29 cellular contexts compared by ENCODE assay signal in genomic region chr11:108817971-108818370, GRCh38.
A peak's percentile ranks its signal among the peaks of the same experiment; 100 is the strongest.
DNase-seq lines count a peak whose midpoint lies in the region; TF ChIP-seq lines count a peak whose summit lies in the region.
"Had no signal": no experiment of that assay in that cellular context is flagged by ENCODE, and none has a peak within 500 bp of the region (broad histone marks: within the 10 kb centered on the region; RNA-seq: fewer than 3 reads in every experiment).

No MANE protein-coding gene starts in this region.

- H3K9me3 Mint-ChIP-seq in nephron (peaks cover 4% of the 10 kb centered on the region), glutamatergic neuron (ENCODE audit: unreplicated experiment) (no peaks in the 10 kb centered on the region)
- H3K9me3 Mint-ChIP-seq in activated CD4-positive, alpha-beta memory T cell treated with anti-CD3 and anti-CD28 coated beads, Interleukin-2, amount 10 ng/mL, durations not matched to agents 7 days and 5 days = no peaks in the 10 kb centered on the region
- H3K9me3 Mint-ChIP-seq: CD8-positive, alpha-beta memory T cell; GM23338; H9 had no signal

- no peaks in the 10 kb centered on the region for H3K36me3 ChIP-seq in cardiac muscle cell
- no peaks in the 10 kb centered on the region for H3K36me3 ChIP-seq in left ventricle myocardium inferior
- H3K36me3 ChIP-seq: BE2C, SJCRH30 had no signal

- H3K4me3 Mint-ChIP-seq in nephron = no peak overlapping the region
- H3K4me3 Mint-ChIP-seq in glutamatergic neuron (ENCODE audit: unreplicated experiment) = no peak overlapping the region
- no peak overlapping the region for H3K4me3 Mint-ChIP-seq in activated CD4-positive, alpha-beta memory T cell treated with anti-CD3 and anti-CD28 coated beads, Interleukin-2, amount 10 ng/mL, durations not matched to agents 7 days and 5 days
- H3K4me3 Mint-ChIP-seq: CD14-positive monocyte; CD8-positive, alpha-beta memory T cell; GM23338; H9 had no signal

- no peak for TF ChIP-seq CTCF in cardiac muscle cell (IDR thresholded peaks at IDR 0.05; ENCODE audit: low read depth, low read length)
- TF ChIP-seq CTCF in left ventricle myocardium inferior (IDR thresholded peaks at IDR 0.05; ENCODE audit: borderline replicate concordance) = no peak
- TF ChIP-seq CTCF in nephron (IDR thresholded peaks at IDR 0.05; ENCODE audit: unreplicated experiment in 3 of 3) = no peak
- TF ChIP-seq CTCF in glutamatergic neuron (IDR thresholded peaks at IDR 0.05; ENCODE audit: partially characterized antibody, unreplicated experiment) = no peak

- H3K36me3 Mint-ChIP-seq in nephron (ENCODE audit: low read depth) = peaks cover 4% of the 10 kb centered on the region
- no peaks in the 10 kb centered on the region for H3K36me3 Mint-ChIP-seq in glutamatergic neuron (ENCODE audit: unreplicated experiment)
- no peaks in the 10 kb centered on the region for H3K36me3 Mint-ChIP-seq in activated CD4-positive, alpha-beta memory T cell treated with anti-CD3 and anti-CD28 coated beads, Interleukin-2, amount 10 ng/mL, durations not matched to agents 7 days and 5 days (ENCODE audit: low read depth)

- H3K4me3 ChIP-seq in cardiac muscle cell (no peak overlapping the region), left ventricle myocardium inferior (no peak overlapping the region)
- H3K4me3 ChIP-seq: GM12878, GM23338, SJCRH30 had no signal

- H3K4me1 Mint-ChIP-seq in nephron (peaks cover 4% of the 10 kb centered on the region), glutamatergic neuron (ENCODE audit: low read depth, unreplicated experiment) (peaks cover 5% of the 10 kb centered on the region)
- H3K4me1 Mint-ChIP-seq in activated CD4-positive, alpha-beta memory T cell treated with anti-CD3 and anti-CD28 coated beads, Interleukin-2, amount 10 ng/mL, durations not matched to agents 7 days and 5 days = no peaks in the 10 kb centered on the region

- peak overlapping the region in 2 of 3 experiments; percentile 16 to 60 for H3K27ac Mint-ChIP-seq in nephron
- H3K27ac Mint-ChIP-seq in glutamatergic neuron (ENCODE audit: unreplicated experiment) = no peak overlapping the region
- no peak overlapping the region for H3K27ac Mint-ChIP-seq in activated CD4-positive, alpha-beta memory T cell treated with anti-CD3 and anti-CD28 coated beads, Interleukin-2, amount 10 ng/mL, durations not matched to agents 7 days and 5 days
- H3K27ac Mint-ChIP-seq: CD8-positive, alpha-beta memory T cell had no signal

- H3K27ac ChIP-seq in cardiac muscle cell = peak overlapping the region; percentile 1
- H3K27ac ChIP-seq in left ventricle myocardium inferior (replicated peaks) = no peak overlapping the region
- H3K27ac ChIP-seq: 22Rv1, SJCRH30 had no signal

- CTCF ChIA-PET in activated CD4-positive, alpha-beta memory T cell treated with anti-CD3 and anti-CD28 coated beads, Interleukin-2, amount 10 ng/mL, durations not matched to agents 7 days and 5 days (lab: Charles Lee) = no interaction called here

- intact Hi-C loops in left ventricle myocardium inferior (cut with micrococcal nuclease) = no loop called here

- no peak for DNase-seq in cardiac muscle cell (ENCODE audit: low read depth in 1 of 2, low spot score in 1 of 2)
- no peak for DNase-seq in left ventricle myocardium inferior
- peak; percentile 76 for DNase-seq in kidney tubule cell (ENCODE audit: low spot score)
- DNase-seq in glutamatergic neuron = no peak
- no peak for DNase-seq in NCI-H1105 (lab: John Stamatoyannopoulos, UW)
- DNase-seq in activated CD4-positive, alpha-beta memory T cell treated with anti-CD3 and anti-CD28 coated beads, Interleukin-2, amount 10 ng/mL, durations not matched to agents 7 days and 5 days = no peak
- DNase-seq: BE2C; CD8-positive, alpha-beta memory T cell; DMS 273 treated with DMSO at 0.1 percent for 48 hours; DMS79; EL; GDM1; H9; KBM-7; MM.1S; NCI-H1417 treated with DMSO at 0.1 percent for 48 hours; NCI-H1694 treated with DMSO at 0.1 percent for 48 hours; NCI-H2081; NCI-H2171 treated with DMSO at 0.1 percent for 48 hours; NCI-H524 treated with DMSO at 0.1 percent for 48 hours; NCI-H82; NK-92 treated with Interleukin-12 subunit alpha and Interleukin-12 subunit beta, amount 100 ng/mL, for 24 hours; PC-3; SJCRH30 had no signal

- no peaks in the 10 kb centered on the region for H3K27me3 Mint-ChIP-seq in nephron (ENCODE audit: low read depth)
- H3K27me3 Mint-ChIP-seq in glutamatergic neuron (ENCODE audit: unreplicated experiment) = no peaks in the 10 kb centered on the region
- H3K27me3 Mint-ChIP-seq in activated CD4-positive, alpha-beta memory T cell treated with anti-CD3 and anti-CD28 coated beads, Interleukin-2, amount 10 ng/mL, durations not matched to agents 7 days and 5 days = no peaks in the 10 kb centered on the region
- H3K27me3 Mint-ChIP-seq: CD8-positive, alpha-beta memory T cell had no signal

- H3K4me1 ChIP-seq in cardiac muscle cell (ENCODE audit: low read depth) = peaks cover 12% of the 10 kb centered on the region
- H3K4me1 ChIP-seq in left ventricle myocardium inferior = no peaks in the 10 kb centered on the region
- H3K4me1 ChIP-seq: BE2C, SJCRH30 had no signal

- H3K9me3 ChIP-seq in cardiac muscle cell (ENCODE audit: low read depth) (no peaks in the 10 kb centered on the region), left ventricle myocardium inferior (replicated peaks) (no peaks in the 10 kb centered on the region)
- H3K9me3 ChIP-seq: BE2C, SJCRH30 had no signal

- H3K27me3 ChIP-seq in cardiac muscle cell (no peaks in the 10 kb centered on the region), left ventricle myocardium inferior (ENCODE audit: low read depth) (no peaks in the 10 kb centered on the region)
- H3K27me3 ChIP-seq: BE2C, SJCRH30 had no signal

- POLR2A ChIA-PET in activated CD4-positive, alpha-beta memory T cell treated with anti-CD3 and anti-CD28 coated beads, Interleukin-2, amount 10 ng/mL, durations not matched to agents 7 days and 5 days (lab: Charles Lee) = no interaction called here

Comparison
In these comparisons a context has a peak if more than half of its experiments do, and no peak if none do; other contexts are left out.
1. H3K27ac Mint-ChIP-seq: peak in nephron (2 of 3); none in glutamatergic neuron (single experiment) and activated CD4-positive, alpha-beta memory T cell treated with anti-CD3 and anti-CD28 coated beads, Interleukin-2, amount 10 ng/mL, durations not matched to agents 7 days and 5 days (single experiment).